In the genomic region with DNA sequence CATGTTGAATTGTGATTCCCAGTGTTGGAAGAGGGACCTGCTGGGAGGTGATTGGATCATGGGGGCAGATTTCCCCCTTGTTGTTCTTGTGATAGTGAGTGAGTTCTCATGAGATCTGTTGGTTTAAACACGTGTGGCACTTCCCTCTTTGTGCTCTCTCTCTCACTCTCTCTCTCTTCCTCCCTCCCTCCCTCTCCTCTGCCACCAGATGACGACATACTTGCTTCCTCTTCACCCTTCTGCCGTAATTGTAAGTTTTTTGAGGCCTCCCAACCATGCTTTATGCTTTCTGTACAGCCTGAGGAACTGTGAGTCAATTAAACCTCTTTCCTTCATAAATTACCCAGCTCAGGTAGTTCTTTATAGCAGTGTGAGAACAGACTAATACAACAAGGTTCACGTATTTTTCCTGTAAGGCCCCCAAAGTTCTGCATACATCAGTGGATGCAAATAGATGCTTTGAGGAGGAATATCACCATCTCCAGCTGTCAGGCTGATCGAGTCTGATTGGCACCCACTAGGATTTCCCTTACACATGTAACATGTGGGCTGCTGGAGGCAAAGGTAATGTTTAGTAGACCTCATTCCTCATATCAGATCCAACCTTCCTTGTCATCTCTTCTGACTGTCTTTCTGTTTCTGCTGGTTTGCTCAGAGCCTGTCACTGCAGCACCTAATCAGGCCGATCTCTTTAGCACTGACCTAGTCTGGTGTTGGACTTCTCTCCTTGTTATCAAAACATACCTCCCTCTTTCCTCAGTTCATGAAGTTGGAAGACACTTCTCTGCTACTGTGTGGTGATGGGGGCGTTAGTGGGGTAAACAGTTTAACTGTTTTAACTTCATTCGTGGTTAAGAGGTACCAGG, we compare ENCODE assay signal across 1 cellular context.
TF ChIP-seq lines count a peak whose summit lies in the region.

No MANE protein-coding gene starts in this region.

TF ChIP-seq in H1, 55 proteins besides CTCF, POLR2A, EP300 and RAD21 (continued from another document):
- TF ChIP-seq ASH2L (IDR thresholded peaks at IDR 0.05; ENCODE audit: low read length) (no peak), KDM5A (IDR thresholded peaks at IDR 0.05; ENCODE audit: low read length) (no peak), JUND (IDR thresholded peaks at IDR 0.05; ENCODE audit: low read length) (no peak), TAF7 (optimal IDR thresholded peaks at IDR 0.05; ENCODE audit: borderline replicate concordance, low read depth, low read length) (no peak), YY1 (IDR thresholded peaks at IDR 0.05; ENCODE audit: low read depth, low read length) (no peak), SUZ12 (IDR thresholded peaks at IDR 0.05; ENCODE audit: low read length) (no peak), GABPA (IDR thresholded peaks at IDR 0.05; ENCODE audit: borderline replicate concordance, insufficient read depth, low read length) (no peak), SP1 (IDR thresholded peaks at IDR 0.05; ENCODE audit: low read depth, low read length) (no peak), CREB1 (IDR thresholded peaks at IDR 0.05) (no peak), CHD2 (IDR thresholded peaks at IDR 0.05; ENCODE audit: low read length) (no peak), HDAC2 (IDR thresholded peaks at IDR 0.05; ENCODE audit: borderline replicate concordance in 1 of 2, low read depth in 2 of 2, low read length in 2 of 2) (no peak), RFX5 (IDR thresholded peaks at IDR 0.05; ENCODE audit: borderline replicate concordance, low read depth, low read length) (no peak), RNF2 (IDR thresholded peaks at IDR 0.05; ENCODE audit: borderline replicate concordance, low read depth, low read length, missing control alignments, poor library complexity, severe bottlenecking) (no peak), MAFK (IDR thresholded peaks at IDR 0.05; ENCODE audit: low read depth, low read length) (no peak)
- TF ChIP-seq, protein P1, sequence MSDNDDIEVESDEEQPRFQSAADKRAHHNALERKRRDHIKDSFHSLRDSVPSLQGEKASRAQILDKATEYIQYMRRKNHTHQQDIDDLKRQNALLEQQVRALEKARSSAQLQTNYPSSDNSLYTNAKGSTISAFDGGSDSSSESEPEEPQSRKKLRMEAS (IDR thresholded peaks at IDR 0.05), result no peak
